In the genomic region with DNA sequence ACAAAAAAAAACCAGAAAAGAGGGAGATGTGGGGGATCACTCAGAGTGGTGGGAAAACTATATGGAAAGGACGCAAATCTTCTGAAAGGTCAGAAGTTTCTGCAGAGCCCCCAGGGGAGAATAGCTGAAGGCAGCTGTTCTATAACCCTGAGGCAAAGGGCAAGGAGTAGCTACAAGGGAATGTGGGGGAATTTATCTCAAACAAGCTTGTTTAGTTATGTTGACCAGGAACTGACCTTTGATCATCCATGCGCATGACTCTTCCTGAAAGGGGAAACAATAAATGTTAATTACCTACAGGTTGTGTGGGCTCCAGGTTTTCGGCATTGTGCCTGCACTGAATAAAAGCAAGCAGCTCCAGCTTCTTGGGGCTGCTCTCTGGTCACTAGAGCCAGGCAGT, we compare ENCODE assay signal across 18 cellular contexts.
DNase-seq lines count a peak whose midpoint lies in the region; ATAC-seq, FAIRE-seq and TF ChIP-seq lines count a peak whose summit lies in the region.
"Had no signal": no experiment of that assay in that cellular context is flagged by ENCODE, and none has a peak within 500 bp of the region (broad histone marks: within the 10 kb centered on the region; RNA-seq: fewer than 3 reads in every experiment).

No MANE protein-coding gene starts in this region.

- H3K27ac ChIP-seq in GM12878 (ENCODE audit: control insufficient read depth, insufficient read depth) (no peak overlapping the region), small intestine (ENCODE audit: low read depth in 1 of 2, low read length in 1 of 2) (no peak overlapping the region), MM.1S (ENCODE audit: low read length) (no peak overlapping the region)
- H3K27ac ChIP-seq: GM23248 had no signal

- SMC1A ChIA-PET in GM12878 (lab: Charles Lee; ENCODE audit: uncharacterized antibody, unreplicated experiment), result no interaction called here

- CTCF ChIA-PET in GM12878 (lab: Yijun Ruan, JAX), result no interaction called here
- CTCF ChIA-PET in MCF 10A (lab: Yijun Ruan, JAX), result interaction anchor here (0.6 kb wide), 1 partner anchor 691 kb away, joined by 5 read pairs; no protein-coding TSS in a partner anchor

- H3K9me2 ChIP-seq in MM.1S (replicated peaks; ENCODE audit: insufficient read depth, low read length), result no peaks in the 10 kb centered on the region

- intact Hi-C loops in GM12878 (cut with micrococcal nuclease; ENCODE audit: unreplicated experiment), result no loop called here
- intact Hi-C loops in MCF 10A (cut with micrococcal nuclease), result no loop called here

- in situ Hi-C loops in GM12878 (cut with MboI), result no loop called here

- H3K27me3 Mint-ChIP-seq in MCF 10A (ENCODE audit: insufficient read depth, unreplicated experiment) (no peaks in the 10 kb centered on the region), endothelial cell (ENCODE audit: unreplicated experiment) (peaks cover 10% of the 10 kb centered on the region)

- no peaks in the 10 kb centered on the region for H4K20me1 ChIP-seq in GM12878 (ENCODE audit: control insufficient read depth, insufficient read depth)
- no peaks in the 10 kb centered on the region for H4K20me1 ChIP-seq in MM.1S (ENCODE audit: insufficient read depth, low read length)

- H3K9me3 Mint-ChIP-seq in MCF 10A (ENCODE audit: unreplicated experiment) (peaks cover 9% of the 10 kb centered on the region), endothelial cell (ENCODE audit: unreplicated experiment) (peaks cover 32% of the 10 kb centered on the region)

- FAIRE-seq in GM12878 (lab: Jason Lieb, UNC) (no peak), small intestine (lab: Jason Lieb, UNC) (no peak), GM12892 (lab: Jason Lieb, UNC) (no peak)

- H3K27ac Mint-ChIP-seq in MCF 10A (ENCODE audit: low read depth, unreplicated experiment) (no peak overlapping the region), endothelial cell (ENCODE audit: unreplicated experiment) (no peak overlapping the region)
- H3K27ac Mint-ChIP-seq: CD14-positive monocyte, T-cell had no signal

- no peak for ATAC-seq in GM12878
- ATAC-seq: T-cell had no signal

- H3K4me3 ChIP-seq in GM12878 (no peak overlapping the region), small intestine (ENCODE audit: low read depth in 1 of 2, low read length in 2 of 2) (no peak overlapping the region), MM.1S (ENCODE audit: low read length) (no peak overlapping the region)
- H3K4me3 ChIP-seq: GM23248 had no signal

- H3K9me3 ChIP-seq in GM12878 (replicated peaks; ENCODE audit: control insufficient read depth, insufficient read depth, low read length), result no peaks in the 10 kb centered on the region
- H3K9me3 ChIP-seq in small intestine (ENCODE audit: control insufficient read depth, low read depth), result no peaks in the 10 kb centered on the region
- no peaks in the 10 kb centered on the region for H3K9me3 ChIP-seq in MM.1S (replicated peaks; ENCODE audit: insufficient read depth, low read length)

- H2AFZ ChIP-seq in GM12878 (ENCODE audit: control insufficient read depth, low read depth, low read length) (no peak overlapping the region), MM.1S (ENCODE audit: low read length) (no peak overlapping the region)
- H2AFZ ChIP-seq: GM23248 had no signal

- TF ChIP-seq RAD21 in GM12878 (IDR thresholded peaks at IDR 0.05; ENCODE audit: insufficient read depth, low read depth, low read length), result no peak

- TF ChIP-seq EP300 in GM12878 (IDR thresholded peaks at IDR 0.05; ENCODE audit: borderline replicate concordance in 1 of 2, control insufficient read depth in 1 of 2, low read depth in 2 of 2, low read length in 2 of 2), result no peak

- no peaks in the 10 kb centered on the region for H3F3A ChIP-seq in MM.1S (ENCODE audit: insufficient read depth, low read length)

- POLR2A ChIA-PET in GM12878 (lab: Charles Lee), result no interaction called here
- POLR2A ChIA-PET in MCF 10A (lab: Yijun Ruan, JAX), result no interaction called here

- RAD21 ChIA-PET in GM12878 (lab: Charles Lee; ENCODE audit: unreplicated experiment), result interaction anchor here (0.7 to 1.2 kb wide), 2 partner anchors 15 to 579 kb away, joined by 3 read pairs; no protein-coding TSS in a partner anchor

- DNase-seq in LoVo (ENCODE audit: low spot score) (peak; percentile 89), GM12878 (ENCODE audit: low read depth, low spot score) (no peak), left kidney (ENCODE audit: low read depth, low spot score) (peak; percentile 27), small intestine (peak; percentile 11), MCF 10A (ENCODE audit: unreplicated experiment) (no peak), endothelial cell (ENCODE audit: low spot score) (no peak), GM12892 (ENCODE audit: insufficient read length) (no peak), MM.1S (no peak)
- DNase-seq: ACHN, AML-193, COR-L47, GM23248, NCI-H1105 treated with DMSO at 0.1 percent for 48 hours, NCI-H187, NCI-H446, NCI-H82, T-cell had no signal

- WGBS in GM12878 (ENCODE audit: insufficient coverage, insufficient replicate concordance, low lambda C conversion rate, missing lambda C conversion rate), result 53% methylated on average over 3 of the region's 3 CpGs
- WGBS in small intestine, 3 donors, result 20 to 40% (median 39%) methylated on average over 3 of the region's 3 CpGs

- H3K27me3 ChIP-seq in GM12878 (replicated peaks in 1 of 2; ENCODE audit: control insufficient read depth in 2 of 2, insufficient read depth in 2 of 2, low read length in 1 of 2) (no peaks in the 10 kb centered on the region), small intestine (ENCODE audit: control insufficient read depth in 2 of 2, insufficient read depth in 2 of 2, low read length in 2 of 2) (no peaks in the 10 kb centered on the region), MM.1S (replicated peaks; ENCODE audit: insufficient read depth, low read length) (no peaks in the 10 kb centered on the region)

- no peak for TF ChIP-seq CTCF in GM12878 (IDR thresholded peaks at IDR 0.05 in 2 of 3, conservative IDR thresholded peaks at IDR 0.05 in 1 of 3; ENCODE audit: control insufficient read depth in 2 of 3, extremely low read depth in 1 of 3, insufficient read depth in 1 of 3, low read depth in 3 of 3, low read length in 3 of 3)
- TF ChIP-seq CTCF in MCF 10A (IDR thresholded peaks at IDR 0.05; ENCODE audit: unreplicated experiment), result no peak
- TF ChIP-seq CTCF in endothelial cell (IDR thresholded peaks at IDR 0.05; ENCODE audit: unreplicated experiment), result no peak
- no peak for TF ChIP-seq CTCF in MM.1S (IDR thresholded peaks at IDR 0.05; ENCODE audit: low read length)

- H3K9ac ChIP-seq in GM12878 (ENCODE audit: control insufficient read depth, insufficient read depth, low read length) (no peak overlapping the region), MM.1S (ENCODE audit: low read length) (no peak overlapping the region)
- H3K9ac ChIP-seq: GM23248 had no signal

- H3K36me3 Mint-ChIP-seq in MCF 10A (ENCODE audit: insufficient read depth, unreplicated experiment) (no peaks in the 10 kb centered on the region), endothelial cell (ENCODE audit: low read depth, unreplicated experiment) (peaks cover 6% of the 10 kb centered on the region)
- H3K36me3 Mint-ChIP-seq: CD14-positive monocyte, T-cell had no signal

- TF ChIP-seq POLR2A in GM12878 (IDR thresholded peaks at IDR 0.05; ENCODE audit: low read depth, low read length) (no peak), GM12892 (IDR thresholded peaks at IDR 0.05; ENCODE audit: low read depth, low read length) (no peak)

- no peaks in the 10 kb centered on the region for H3K79me2 ChIP-seq in GM12878 (ENCODE audit: control insufficient read depth, insufficient read depth, low read length)
- H3K79me2 ChIP-seq in MM.1S (ENCODE audit: low read length), result no peaks in the 10 kb centered on the region

- H3K4me1 ChIP-seq in GM12878 (ENCODE audit: control insufficient read depth, insufficient read depth, low read length) (no peaks in the 10 kb centered on the region), small intestine (ENCODE audit: control insufficient read depth in 2 of 2, insufficient read depth in 1 of 2, low read depth in 1 of 2, low read length in 1 of 2) (no peaks in the 10 kb centered on the region), MM.1S (ENCODE audit: low read length) (no peaks in the 10 kb centered on the region)

- H3K4me1 Mint-ChIP-seq in MCF 10A (ENCODE audit: insufficient read depth, unreplicated experiment), result no peaks in the 10 kb centered on the region
- H3K4me1 Mint-ChIP-seq in endothelial cell (ENCODE audit: unreplicated experiment), result no peaks in the 10 kb centered on the region
- H3K4me1 Mint-ChIP-seq: CD14-positive monocyte, T-cell had no signal

- H3K4me3 Mint-ChIP-seq in MCF 10A (ENCODE audit: unreplicated experiment) (no peak overlapping the region), endothelial cell (ENCODE audit: unreplicated experiment) (no peak overlapping the region)
- H3K4me3 Mint-ChIP-seq: CD14-positive monocyte, T-cell had no signal

- H3K4me2 ChIP-seq in GM12878 (ENCODE audit: control insufficient read depth, insufficient read depth) (no peak overlapping the region), MM.1S (ENCODE audit: low read depth, low read length) (no peak overlapping the region)

- H3K36me3 ChIP-seq in GM12878 (ENCODE audit: control insufficient read depth in 2 of 2, insufficient read depth in 2 of 2, low read length in 1 of 2) (no peaks in the 10 kb centered on the region), small intestine (ENCODE audit: control insufficient read depth in 2 of 2, insufficient read depth in 2 of 2, low read length in 2 of 2) (no peaks in the 10 kb centered on the region), MM.1S (replicated peaks; ENCODE audit: insufficient read depth, low read length) (no peaks in the 10 kb centered on the region)

- BruUV-seq in GM12878 (replicated peaks; lab: Mats Ljungman, UMichigan) (no TSS peak), MCF 10A (replicated peaks; lab: Mats Ljungman, UMichigan) (no TSS peak)

TF ChIP-seq in GM12878, 131 proteins besides CTCF, POLR2A, EP300 and RAD21:
- peak; percentile 50 for TF ChIP-seq NR2F1 (conservative IDR thresholded peaks at IDR 0.05)
- TF ChIP-seq IKZF1 (conservative IDR thresholded peaks at IDR 0.05), result peak; percentile 29; the same call in 1 of the 2 replicates
- TF ChIP-seq, protein P1, sequence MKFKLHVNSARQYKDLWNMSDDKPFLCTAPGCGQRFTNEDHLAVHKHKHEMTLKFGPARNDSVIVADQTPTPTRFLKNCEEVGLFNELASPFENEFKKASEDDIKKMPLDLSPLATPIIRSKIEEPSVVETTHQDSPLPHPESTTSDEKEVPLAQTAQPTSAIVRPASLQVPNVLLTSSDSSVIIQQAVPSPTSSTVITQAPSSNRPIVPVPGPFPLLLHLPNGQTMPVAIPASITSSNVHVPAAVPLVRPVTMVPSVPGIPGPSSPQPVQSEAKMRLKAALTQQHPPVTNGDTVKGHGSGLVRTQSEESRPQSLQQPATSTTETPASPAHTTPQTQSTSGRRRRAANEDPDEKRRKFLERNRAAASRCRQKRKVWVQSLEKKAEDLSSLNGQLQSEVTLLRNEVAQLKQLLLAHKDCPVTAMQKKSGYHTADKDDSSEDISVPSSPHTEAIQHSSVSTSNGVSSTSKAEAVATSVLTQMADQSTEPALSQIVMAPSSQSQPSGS (IDR thresholded peaks at IDR 0.05; ENCODE audit: low read length), result no peak

Comparison
In these comparisons a context has a peak if more than half of its experiments do, and no peak if none do; other contexts are left out.
1. DNase-seq: peak in LoVo (single experiment), left kidney (single experiment) and small intestine (single experiment); none in GM12878 (single experiment), MCF 10A (single experiment), endothelial cell (single experiment), GM12892 (single experiment) and MM.1S (single experiment).